Comparison of ENCODE assay signal across 16 cellular contexts in genomic region chr18:58363767-58364540, GRCh38.
A peak's percentile ranks its signal among the peaks of the same experiment; 100 is the strongest.
DNase-seq lines count a peak whose midpoint lies in the region; TF ChIP-seq lines count a peak whose summit lies in the region.
"Had no signal": no experiment of that assay in that cellular context is flagged by ENCODE, and none has a peak within 500 bp of the region (broad histone marks: within the 10 kb centered on the region; RNA-seq: fewer than 3 reads in every experiment).

No MANE protein-coding gene starts in this region.

- H3K27me3 ChIP-seq in osteoblast (ENCODE audit: insufficient read depth, low read length) (no peaks in the 10 kb centered on the region), A673 (replicated peaks; ENCODE audit: insufficient read depth, low read depth, low read length, poor library complexity) (no peaks in the 10 kb centered on the region)
- H3K27me3 ChIP-seq: cardiac muscle cell had no signal

- H2AFZ ChIP-seq in osteoblast (ENCODE audit: low read length), result no peak overlapping the region

- no peaks in the 10 kb centered on the region for H3K9me3 Mint-ChIP-seq in dendritic cell treated with granulocyte-macrophage colony-stimulating factor and Interleukin-4, amounts not matched to agents 40 ng/mL and 50 ng/mL, for 4 days
- H3K9me3 Mint-ChIP-seq: activated CD4-positive, alpha-beta T cell treated with anti-CD3 and anti-CD28 coated beads, Interleukin-2, amount 10 ng/mL, durations not matched to agents 24 days and 14 days; activated T-helper 2 cell treated with anti-CD3 and anti-CD28 coated beads, Interferon-gamma antibody, Interleukin-2, Interleukin-4, amounts not matched to agents 10 μg/mL and 5 μg/mL and 100 μg/mL, durations not matched to agents 14 hours and 24 hours and 36 hours had no signal

- DNase-seq in Daoy (ENCODE audit: low read depth) (peak; percentile 12), NOMO-1 (lab: John Stamatoyannopoulos, UW; ENCODE audit: unreplicated experiment in 2 of 2) (peak; percentile 61 to 83), osteoblast (ENCODE audit: insufficient read length, low spot score, missing footprints) (no peak), NCI-H774 (lab: John Stamatoyannopoulos, UW) (no peak), A673 (ENCODE audit: low spot score) (no peak), GM19240 (ENCODE audit: insufficient read length, low spot score) (no peak)
- DNase-seq in stimulated activated naive CD4-positive, alpha-beta T cell treated with Interleukin-2 at 50 U/mL for 16 hours (lab: John Stamatoyannopoulos, UW), result no peak
- DNase-seq: activated CD4-positive, alpha-beta T cell treated with anti-CD3 and anti-CD28 coated beads, Interleukin-2, amount 10 ng/mL, durations not matched to agents 24 days and 14 days; COR-L47; erythroblast; islet precursor cell; Karpas-422; T-helper 17 cell had no signal

- no peaks in the 10 kb centered on the region for H3K79me2 ChIP-seq in osteoblast (ENCODE audit: insufficient read depth, low read length)

- H3K9me3 ChIP-seq in osteoblast (ENCODE audit: low read depth, low read length) (no peaks in the 10 kb centered on the region), A673 (ENCODE audit: low read depth, low read length, poor library complexity, severe bottlenecking) (no peaks in the 10 kb centered on the region)

- peak overlapping the region; percentile 47 for H3K27ac Mint-ChIP-seq in dendritic cell treated with granulocyte-macrophage colony-stimulating factor and Interleukin-4, amounts not matched to agents 40 ng/mL and 50 ng/mL, for 4 days
- H3K27ac Mint-ChIP-seq: activated T-helper 2 cell treated with anti-CD3 and anti-CD28 coated beads, Interferon-gamma antibody, Interleukin-2, Interleukin-4, amounts not matched to agents 10 μg/mL and 5 μg/mL and 100 μg/mL, durations not matched to agents 14 hours and 24 hours and 36 hours; T-helper 17 cell had no signal

- peaks cover 56% of the 10 kb centered on the region for H3K36me3 Mint-ChIP-seq in dendritic cell treated with granulocyte-macrophage colony-stimulating factor and Interleukin-4, amounts not matched to agents 40 ng/mL and 50 ng/mL, for 4 days (ENCODE audit: low read depth)

- peak overlapping the region; percentile 98 for H3K27ac ChIP-seq in osteoblast (ENCODE audit: low read depth, low read length)
- H3K27ac ChIP-seq in A673 (ENCODE audit: low read depth, low read length, poor library complexity, severe bottlenecking), result no peak overlapping the region
- H3K27ac ChIP-seq: cardiac muscle cell had no signal

- no TSS peak for BruUV-seq in A673 (replicated peaks; lab: Mats Ljungman, UMichigan)

- POLR2A ChIA-PET in A673 (lab: Charles Lee; ENCODE audit: low non-redundant PET), result no interaction called here

- no peak for TF ChIP-seq CTCF in osteoblast (IDR thresholded peaks at IDR 0.05; ENCODE audit: extremely low read depth, low read depth, low read length)
- TF ChIP-seq CTCF in A673 (conservative IDR thresholded peaks at IDR 0.05; ENCODE audit: low read depth, low read length), result no peak

- H3K4me3 Mint-ChIP-seq in dendritic cell treated with granulocyte-macrophage colony-stimulating factor and Interleukin-4, amounts not matched to agents 40 ng/mL and 50 ng/mL, for 4 days, result no peak overlapping the region
- H3K4me3 Mint-ChIP-seq: activated CD4-positive, alpha-beta T cell treated with anti-CD3 and anti-CD28 coated beads, Interleukin-2, amount 10 ng/mL, durations not matched to agents 24 days and 14 days had no signal

- H3K4me1 ChIP-seq in osteoblast (ENCODE audit: insufficient read depth, low read length) (peaks cover 63% of the 10 kb centered on the region), A673 (ENCODE audit: insufficient read depth, low read length, poor library complexity, severe bottlenecking) (peaks cover 21% of the 10 kb centered on the region)

- CTCF ChIA-PET in A673 (lab: Charles Lee), result no interaction called here

- intact Hi-C loops in dendritic cell treated with granulocyte-macrophage colony-stimulating factor and Interleukin-4, amounts not matched to agents 40 ng/mL and 50 ng/mL, for 4 days (cut with micrococcal nuclease), result no loop called here
- intact Hi-C loops in A673 (cut with micrococcal nuclease; ENCODE audit: unreplicated experiment), result no loop called here

- peak overlapping the region; percentile 74 for H3K4me2 ChIP-seq in osteoblast (ENCODE audit: insufficient read depth, low read length)

- no peaks in the 10 kb centered on the region for H4K20me1 ChIP-seq in osteoblast (ENCODE audit: insufficient read depth, low read length)

- peaks cover 3% of the 10 kb centered on the region for H3K36me3 ChIP-seq in osteoblast (ENCODE audit: insufficient read depth, low read length)
- no peaks in the 10 kb centered on the region for H3K36me3 ChIP-seq in A673 (ENCODE audit: insufficient read depth, low read length, poor library complexity, severe bottlenecking)

- H3K27me3 Mint-ChIP-seq in dendritic cell treated with granulocyte-macrophage colony-stimulating factor and Interleukin-4, amounts not matched to agents 40 ng/mL and 50 ng/mL, for 4 days, result no peaks in the 10 kb centered on the region

- peaks cover 36% of the 10 kb centered on the region for H3K4me1 Mint-ChIP-seq in dendritic cell treated with granulocyte-macrophage colony-stimulating factor and Interleukin-4, amounts not matched to agents 40 ng/mL and 50 ng/mL, for 4 days (ENCODE audit: low read depth)
- H3K4me1 Mint-ChIP-seq: activated CD4-positive, alpha-beta T cell treated with anti-CD3 and anti-CD28 coated beads, Interleukin-2, amount 10 ng/mL, durations not matched to agents 24 days and 14 days had no signal

- H3K4me3 ChIP-seq in osteoblast (ENCODE audit: insufficient read depth, low read length) (no peak overlapping the region), A673 (ENCODE audit: low read depth, low read length, poor library complexity, severe bottlenecking) (no peak overlapping the region)
- H3K4me3 ChIP-seq: cardiac muscle cell had no signal

Comparison
In these comparisons a context has a peak if more than half of its experiments do, and no peak if none do; other contexts are left out.
1. DNase-seq: peak in Daoy (single experiment) and NOMO-1 (2 of 2); none in osteoblast (single experiment), NCI-H774 (single experiment), stimulated activated naive CD4-positive, alpha-beta T cell treated with Interleukin-2 at 50 U/mL for 16 hours (single experiment), A673 (single experiment) and GM19240 (single experiment).